11 cellular contexts compared by ENCODE assay signal in genomic region chr22:48490513-48491411, GRCh38.
DNase-seq lines count a peak whose midpoint lies in the region; ATAC-seq lines count a peak whose summit lies in the region.
"Had no signal": no experiment of that assay in that cellular context is flagged by ENCODE, and none has a peak within 500 bp of the region (broad histone marks: within the 10 kb centered on the region; RNA-seq: fewer than 3 reads in every experiment).

No MANE protein-coding gene starts in this region.

- H3K4me3 ChIP-seq in NT2/D1 (ENCODE audit: insufficient read length, low read depth) (peak overlapping the region; percentile 67), iPS-11a (ENCODE audit: low read depth, low read length) (peak overlapping the region; percentile 27)

- peaks cover 60% of the 10 kb centered on the region for H3K27me3 Mint-ChIP-seq in activated naive CD4-positive, alpha-beta T cell treated with anti-CD3 and anti-CD28 coated beads for 36 hours (ENCODE audit: low read depth)

- H3K27me3 ChIP-seq in NT2/D1 (ENCODE audit: insufficient read depth, insufficient read length) = peaks cover 11% of the 10 kb centered on the region

- H3K9ac ChIP-seq in NT2/D1 (ENCODE audit: insufficient read length, low read depth) = peak overlapping the region; percentile 88

- DNase-seq in COLO668 (lab: John Stamatoyannopoulos, UW; ENCODE audit: unreplicated experiment) (peak; percentile 37), NT2/D1 (ENCODE audit: low read depth, low spot score) (no peak), retina (peak; percentile 69), hepatic stellate cell (ENCODE audit: low spot score) (no peak)
- DNase-seq in activated naive CD4-positive, alpha-beta T cell treated with anti-CD3 and anti-CD28 coated beads for 36 hours = no peak
- DNase-seq: Calu3; NK-92 treated with Interleukin-12 subunit alpha and Interleukin-12 subunit beta, amount 100 ng/mL, for 24 hours had no signal

- H3K27ac Mint-ChIP-seq in activated naive CD4-positive, alpha-beta T cell treated with anti-CD3 and anti-CD28 coated beads for 36 hours = no peak overlapping the region
- H3K27ac Mint-ChIP-seq: T-helper 2 cell treated with Interferon-gamma antibody and Interleukin-4, amounts not matched to agents 5 μg/mL and 100 μg/mL, for 36 hours had no signal

- no peaks in the 10 kb centered on the region for H3K36me3 ChIP-seq in NT2/D1 (ENCODE audit: insufficient read depth, insufficient read length, low read length)

- no peak for ATAC-seq in HG02885 (IDR thresholded peaks at IDR 0.05; ENCODE audit: poor library complexity, unreplicated experiment)
- no peak for ATAC-seq in GM21717 (IDR thresholded peaks at IDR 0.05; ENCODE audit: unreplicated experiment)

- no peak overlapping the region for H3K4me3 Mint-ChIP-seq in activated naive CD4-positive, alpha-beta T cell treated with anti-CD3 and anti-CD28 coated beads for 36 hours
- H3K4me3 Mint-ChIP-seq: T-helper 2 cell treated with Interferon-gamma antibody and Interleukin-4, amounts not matched to agents 5 μg/mL and 100 μg/mL, for 36 hours had no signal

- no peaks in the 10 kb centered on the region for H3K4me1 Mint-ChIP-seq in activated naive CD4-positive, alpha-beta T cell treated with anti-CD3 and anti-CD28 coated beads for 36 hours (ENCODE audit: low read depth)

- no peaks in the 10 kb centered on the region for H3K9me3 Mint-ChIP-seq in activated naive CD4-positive, alpha-beta T cell treated with anti-CD3 and anti-CD28 coated beads for 36 hours
- H3K9me3 Mint-ChIP-seq: T-helper 2 cell treated with Interferon-gamma antibody and Interleukin-4, amounts not matched to agents 5 μg/mL and 100 μg/mL, for 36 hours had no signal

- CTCF ChIA-PET in activated naive CD4-positive, alpha-beta T cell treated with anti-CD3 and anti-CD28 coated beads for 36 hours (lab: Charles Lee) = no interaction called here

- peaks cover 16% of the 10 kb centered on the region for H3K4me1 ChIP-seq in NT2/D1 (ENCODE audit: insufficient read depth, insufficient read length)

- intact Hi-C loops in activated naive CD4-positive, alpha-beta T cell treated with anti-CD3 and anti-CD28 coated beads for 36 hours (cut with micrococcal nuclease) = loop anchor here (5.0 kb wide), 1 partner anchor 1278 kb away; no protein-coding TSS in a partner anchor

- no peaks in the 10 kb centered on the region for H3K9me3 ChIP-seq in NT2/D1 (ENCODE audit: insufficient read depth, low read length)

- no peaks in the 10 kb centered on the region for H3K36me3 Mint-ChIP-seq in activated naive CD4-positive, alpha-beta T cell treated with anti-CD3 and anti-CD28 coated beads for 36 hours (ENCODE audit: low read depth)

Comparison
In these comparisons a context has a peak if more than half of its experiments do, and no peak if none do; other contexts are left out.
1. DNase-seq: peak in COLO668 (single experiment) and retina (single experiment); none in NT2/D1 (single experiment), hepatic stellate cell (single experiment) and activated naive CD4-positive, alpha-beta T cell treated with anti-CD3 and anti-CD28 coated beads for 36 hours (single experiment).